In the genomic region with DNA sequence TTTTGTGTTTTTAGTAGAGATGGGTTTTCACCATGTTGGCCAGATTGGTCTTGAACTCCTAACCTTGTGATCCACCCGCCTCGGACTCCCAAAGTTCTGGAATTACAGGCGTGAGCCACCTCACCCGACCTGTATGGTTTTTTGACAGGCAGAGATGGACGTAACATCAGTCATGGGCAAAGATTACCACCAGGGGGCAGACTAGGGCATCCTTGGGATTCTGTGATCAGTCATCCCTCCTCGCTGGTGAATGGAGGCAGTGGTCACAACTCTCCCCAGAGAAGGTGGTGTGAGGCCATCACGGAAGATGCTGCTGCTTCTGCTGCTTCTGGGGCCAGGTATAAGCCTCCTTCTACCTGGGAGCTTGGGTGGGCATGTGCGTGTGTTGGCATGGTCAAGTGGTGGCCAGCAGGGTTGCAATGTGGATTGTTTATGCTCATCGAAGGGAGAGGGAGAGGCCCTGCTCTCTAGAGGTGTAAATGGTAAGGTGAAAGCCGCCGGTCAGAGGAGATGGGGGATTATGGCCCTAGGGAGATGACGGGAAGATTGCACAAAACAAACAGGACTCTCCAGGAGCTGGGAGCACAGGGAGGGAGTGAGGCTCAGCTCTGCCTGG, we compare ENCODE assay signal across 8 cellular contexts.
DNase-seq lines count a peak whose midpoint lies in the region; TF ChIP-seq lines count a peak whose summit lies in the region.

No MANE protein-coding gene starts in this region.

- peaks cover 3% of the 10 kb centered on the region for H3K9me3 ChIP-seq in endodermal cell (ENCODE audit: control insufficient read depth, low read length)
- no peaks in the 10 kb centered on the region for H3K9me3 ChIP-seq in thyroid gland

- H3K9ac ChIP-seq in endodermal cell (ENCODE audit: extremely low read depth, low read length, poor library complexity, severe bottlenecking) = no peak overlapping the region

- DNase-seq in NCI-H1436 (lab: John Stamatoyannopoulos, UW) = peak; percentile 3
- DNase-seq in NCI-H1436 treated with DMSO at 0.1 percent for 48 hours (lab: John Stamatoyannopoulos, UW) = no peak
- peak; percentile 42 for DNase-seq in H4 (ENCODE audit: low spot score)
- peak; percentile 65 for DNase-seq in NB4 (ENCODE audit: low read depth)
- DNase-seq in activated CD4-positive, alpha-beta T cell treated with anti-CD3 and anti-CD28 coated beads, Interleukin-2, amount 50 U/mL, for 48 hours = peak; percentile 80 to 84
- peak; percentile 95 for DNase-seq in endodermal cell
- peak; percentile 56 to 63 for DNase-seq in thyroid gland

- H3K36me3 Mint-ChIP-seq in endodermal cell (ENCODE audit: low read depth) (no peaks in the 10 kb centered on the region), nephron (ENCODE audit: low read depth) (no peaks in the 10 kb centered on the region)

- TF ChIP-seq POLR2A in NB4 (IDR thresholded peaks at IDR 0.05; ENCODE audit: extremely low read depth, insufficient read length) (no peak), thyroid gland (IDR thresholded peaks at IDR 0.05) (no peak)

- H3K4me1 Mint-ChIP-seq in endodermal cell (peaks cover 5% of the 10 kb centered on the region), nephron (no peaks in the 10 kb centered on the region)

- peaks cover 3% of the 10 kb centered on the region for H3K9me3 Mint-ChIP-seq in endodermal cell
- no peaks in the 10 kb centered on the region for H3K9me3 Mint-ChIP-seq in nephron

- no peak overlapping the region for H3K27ac Mint-ChIP-seq in endodermal cell
- no peak overlapping the region for H3K27ac Mint-ChIP-seq in nephron

- peaks cover 3% of the 10 kb centered on the region for H3K27me3 ChIP-seq in endodermal cell (ENCODE audit: control insufficient read depth, insufficient read depth, low read length, poor library complexity, severe bottlenecking)
- no peaks in the 10 kb centered on the region for H3K27me3 ChIP-seq in thyroid gland

- H3K27me3 Mint-ChIP-seq in endodermal cell (ENCODE audit: insufficient read depth) (peaks cover 7% of the 10 kb centered on the region), nephron (ENCODE audit: low read depth) (peaks cover 32% of the 10 kb centered on the region)

- WGBS in endodermal cell (ENCODE audit: insufficient coverage in 1 of 2, insufficient read length in 1 of 2), 2 experiments = 74 to 75% methylated on average over 6 to 12 of the region's 12 CpGs
- 47 to 62% methylated on average over 10 to 11 of the region's 12 CpGs for WGBS in thyroid gland, 2 donors

- intact Hi-C loops in thyroid gland (cut with DNase I) = loop anchor here (10.0 kb wide), 1 partner anchor 168 kb away; no protein-coding TSS in a partner anchor

- H3K4me1 ChIP-seq in endodermal cell (ENCODE audit: control insufficient read depth, insufficient read depth, low read length) (no peaks in the 10 kb centered on the region), thyroid gland (no peaks in the 10 kb centered on the region)

- H3K4me3 ChIP-seq in NB4 (ENCODE audit: low read depth, low read length) = no peak overlapping the region
- no peak overlapping the region for H3K4me3 ChIP-seq in endodermal cell (ENCODE audit: low read length)
- H3K4me3 ChIP-seq in thyroid gland (replicated peaks in 1 of 3) = no peak overlapping the region

- H3K27ac ChIP-seq in endodermal cell (ENCODE audit: low read depth, low read length) (no peak overlapping the region), thyroid gland (no peak overlapping the region)

- no peak overlapping the region for H3K4me3 Mint-ChIP-seq in endodermal cell
- no peak overlapping the region for H3K4me3 Mint-ChIP-seq in nephron

- H3K36me3 ChIP-seq in endodermal cell (ENCODE audit: control insufficient read depth, insufficient read depth, low read length) (no peaks in the 10 kb centered on the region), thyroid gland (no peaks in the 10 kb centered on the region)

- peak; percentile 84 for TF ChIP-seq CTCF in NB4 (IDR thresholded peaks at IDR 0.05; ENCODE audit: low read depth, low read length)
- peak; percentile 85 for TF ChIP-seq CTCF in endodermal cell (conservative IDR thresholded peaks at IDR 0.05)
- TF ChIP-seq CTCF in nephron (IDR thresholded peaks at IDR 0.05; ENCODE audit: unreplicated experiment in 3 of 3) = peak; percentile 30 to 40 (median 39)
- TF ChIP-seq CTCF in thyroid gland (IDR thresholded peaks at IDR 0.05) = peak in 5 of 6 experiments; percentile 17 to 68 (median 44)
